4 cellular contexts compared by ENCODE assay signal in genomic region chr1:79285659-79286058, GRCh38.
TF ChIP-seq lines count a peak whose summit lies in the region.

No MANE protein-coding gene starts in this region.

TF ChIP-seq in HepG2, 621 proteins besides CTCF, POLR2A, EP300 and RAD21:
- TF ChIP-seq ZNF256 (CRISPR knock-in tag; conservative IDR thresholded peaks at IDR 0.05) (no peak), ARNTL (CRISPR knock-in tag; IDR thresholded peaks at IDR 0.05) (no peak), BCL6 (CRISPR knock-in tag; IDR thresholded peaks at IDR 0.05) (no peak), MAFF (IDR thresholded peaks at IDR 0.05; ENCODE audit: low read depth, low read length) (peak; percentile 72), RFX3 (CRISPR knock-in tag; IDR thresholded peaks at IDR 0.05) (no peak), MAFK (conservative IDR thresholded peaks at IDR 0.05 in 1 of 2, IDR thresholded peaks at IDR 0.05 in 1 of 2; ENCODE audit: low read length in 2 of 2) (peak; percentile 49 to 85; a peak in 3 of 4 replicates)

TF ChIP-seq in A549, 52 proteins besides CTCF, POLR2A, EP300 and RAD21:
- TF ChIP-seq POLR2AphosphoS2 (conservative IDR thresholded peaks at IDR 0.05; ENCODE audit: low read length) (no peak), MAFK (IDR thresholded peaks at IDR 0.05; ENCODE audit: partially characterized antibody) (peak; percentile 7)

TF ChIP-seq in IMR-90, 13 proteins besides CTCF, POLR2A, EP300 and RAD21:
- TF ChIP-seq, protein P1, sequence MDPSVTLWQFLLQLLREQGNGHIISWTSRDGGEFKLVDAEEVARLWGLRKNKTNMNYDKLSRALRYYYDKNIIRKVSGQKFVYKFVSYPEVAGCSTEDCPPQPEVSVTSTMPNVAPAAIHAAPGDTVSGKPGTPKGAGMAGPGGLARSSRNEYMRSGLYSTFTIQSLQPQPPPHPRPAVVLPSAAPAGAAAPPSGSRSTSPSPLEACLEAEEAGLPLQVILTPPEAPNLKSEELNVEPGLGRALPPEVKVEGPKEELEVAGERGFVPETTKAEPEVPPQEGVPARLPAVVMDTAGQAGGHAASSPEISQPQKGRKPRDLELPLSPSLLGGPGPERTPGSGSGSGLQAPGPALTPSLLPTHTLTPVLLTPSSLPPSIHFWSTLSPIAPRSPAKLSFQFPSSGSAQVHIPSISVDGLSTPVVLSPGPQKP (IDR thresholded peaks at IDR 0.05; ENCODE audit: borderline replicate concordance, low read depth, low read length), result no peak
- TF ChIP-seq MXI1 (IDR thresholded peaks at IDR 0.05; ENCODE audit: borderline replicate concordance, low read depth, low read length), result no peak
- TF ChIP-seq NFE2L2 (IDR thresholded peaks at IDR 0.05; ENCODE audit: low read depth, low read length), result no peak
- TF ChIP-seq SMC3 (IDR thresholded peaks at IDR 0.05; ENCODE audit: low read depth, low read length), result no peak
- TF ChIP-seq RCOR1 (IDR thresholded peaks at IDR 0.05; ENCODE audit: insufficient replicate concordance, low read length), result no peak
- TF ChIP-seq MAFK (IDR thresholded peaks at IDR 0.05; ENCODE audit: low read depth, low read length), result peak; percentile 84
- TF ChIP-seq BHLHE40 (IDR thresholded peaks at IDR 0.05; ENCODE audit: low read depth, low read length), result no peak
- no peak for TF ChIP-seq MAZ (IDR thresholded peaks at IDR 0.05; ENCODE audit: borderline replicate concordance, low read depth, low read length)
- TF ChIP-seq RFX5 (IDR thresholded peaks at IDR 0.05; ENCODE audit: low read depth, low read length), result no peak

TF ChIP-seq in H1, 55 proteins besides CTCF, POLR2A, EP300 and RAD21:
- TF ChIP-seq KDM4A (IDR thresholded peaks at IDR 0.05; ENCODE audit: low read depth, low read length, severe bottlenecking), result no peak
- TF ChIP-seq MAFK (IDR thresholded peaks at IDR 0.05; ENCODE audit: low read depth, low read length), result peak; percentile 57; the same call in 1 of the 2 replicates
TF ChIP-seq in H1: peak in this region for 1.
